In the genomic region with DNA sequence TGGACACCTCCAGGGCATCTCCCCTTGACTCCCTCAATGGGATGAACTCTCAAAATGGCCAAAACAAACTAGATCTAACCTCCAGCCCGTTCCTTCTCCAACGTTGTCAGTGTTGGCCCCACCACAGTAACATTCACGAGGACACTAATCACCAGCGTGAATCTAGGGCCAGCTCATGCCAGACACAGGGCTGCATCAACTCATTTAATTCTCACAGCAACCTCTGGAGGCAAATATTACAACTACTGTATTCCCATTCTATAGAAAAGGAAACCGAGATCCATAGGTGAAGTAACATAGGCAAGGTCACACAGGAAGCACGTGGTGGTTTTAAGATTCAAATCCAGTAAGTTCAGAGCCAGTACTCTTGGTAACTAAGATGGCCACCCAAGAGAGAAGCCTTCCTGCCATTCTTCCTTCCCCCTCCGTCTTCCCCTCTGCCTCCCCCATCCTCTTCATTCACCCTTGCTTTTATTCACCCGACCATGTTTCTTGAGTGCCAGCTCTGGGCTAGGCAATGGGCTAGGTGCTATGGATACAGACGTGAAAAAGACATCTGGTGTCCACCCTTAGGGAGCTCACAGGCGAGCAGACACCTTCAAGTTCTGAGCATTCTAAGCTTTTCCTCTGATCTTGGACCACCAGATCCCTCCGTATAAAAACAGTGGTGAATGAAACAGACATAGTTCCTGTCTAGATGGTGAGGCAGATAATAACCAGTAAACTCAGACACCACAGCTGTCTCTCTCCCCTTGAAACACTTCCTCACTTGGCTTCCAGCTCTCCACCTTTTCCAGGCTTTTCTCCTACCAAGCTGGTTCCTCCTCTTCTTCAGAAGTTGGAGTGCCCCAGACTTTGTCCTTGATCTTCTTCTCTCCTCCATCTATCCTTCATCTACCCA, we compare ENCODE assay signal across 9 cellular contexts. TPM values are rescaled to one million over a fixed set of nuclear protein-coding genes. Genes with fewer than 3 reads are reported as not detected.
DNase-seq lines count a peak whose midpoint lies in the region; ATAC-seq, FAIRE-seq and TF ChIP-seq lines count a peak whose summit lies in the region.
"Had no signal": no experiment of that assay in that cellular context is flagged by ENCODE, and none has a peak within 500 bp of the region (broad histone marks: within the 10 kb centered on the region; RNA-seq: fewer than 3 reads in every experiment).

No MANE protein-coding gene starts in this region.

- no peak for ATAC-seq in heart right ventricle
- ATAC-seq in GM18519 (IDR thresholded peaks at IDR 0.05; ENCODE audit: low FRiP score, unreplicated experiment), result no peak
- no peak for ATAC-seq in HG03565 (IDR thresholded peaks at IDR 0.05; ENCODE audit: unreplicated experiment)

- H3K9me3 ChIP-seq in heart right ventricle (no peaks in the 10 kb centered on the region), iPS-18c (ENCODE audit: control insufficient read depth, insufficient read depth, low read length) (peaks cover 2% of the 10 kb centered on the region)

- H3K27ac ChIP-seq in heart right ventricle (peak overlapping the region in 3 of 10 donors; percentile 2 to 64 (median 45)), VCaP (peak overlapping the region; percentile 51; the same call in 1 of the 2 replicates), urinary bladder (ENCODE audit: low read depth) (no peak overlapping the region)

- intact Hi-C loops in heart right ventricle (cut with DNase I) (loop anchor here in 2 of 10 donors (10.0 kb wide), 2 partner anchors 55 to 65 kb away; partner anchors contain the start of genes PDRG1 (in 1 of the 2) and XKR7 (in 1 of the 2)), cardiac septum (cut with DNase I) (no loop called here)

- FAIRE-seq in RCC 7860 (lab: Jason Lieb, UNC), result no peak

- H3K36me3 ChIP-seq in heart right ventricle (peaks cover 0 to 38% (median 0%) of the 10 kb centered on the region in 9 donors), urinary bladder (ENCODE audit: insufficient read depth) (no peaks in the 10 kb centered on the region)

- WGBS in heart right ventricle, 2 donors, result 35 to 42% methylated on average over 11 of the region's 11 CpGs
- 22% methylated on average over 11 of the region's 11 CpGs for WGBS in urinary bladder

- no peak for DNase-seq in heart right ventricle
- no peak for DNase-seq in cardiac septum (ENCODE audit: low spot score)
- no peak for DNase-seq in RCC 7860 (ENCODE audit: low spot score)
- DNase-seq: kidney glomerular epithelial cell had no signal

- H3K4me1 ChIP-seq in heart right ventricle (peaks cover 0 to 41% (median 14%) of the 10 kb centered on the region in 9 donors), urinary bladder (ENCODE audit: insufficient read depth) (peaks cover 1% of the 10 kb centered on the region)

- H3K4me3 ChIP-seq in heart right ventricle, result peak overlapping the region in 8 of 10 donors; percentile 34 to 63 (median 57)
- peak overlapping the region; percentile 45 for H3K4me3 ChIP-seq in iPS-18c (ENCODE audit: insufficient read depth, low read depth, low read length)
- H3K4me3 ChIP-seq in urinary bladder (ENCODE audit: low read depth, low read length), result peak overlapping the region; percentile 59

- peaks cover 0 to 96% (median 53%) of the 10 kb centered on the region in 7 donors for H3K27me3 ChIP-seq in heart right ventricle

- no peak for TF ChIP-seq CTCF in heart right ventricle (IDR thresholded peaks at IDR 0.05)
- TF ChIP-seq CTCF in VCaP (conservative IDR thresholded peaks at IDR 0.05), result no peak

RNA-seq across cellular contexts. Expression of gene CCM2L, which starts 9.6 kb away (rescaled TPM):
- 10 to 100 TPM in 1 of 10 donors, 1 to 10 TPM in 9; 4.9 to 10.7 (median 7.4) TPM for total RNA-seq in heart right ventricle
- 10 to 100 TPM; 12.9 to 26.8 TPM for polyA plus RNA-seq in heart right ventricle
- total RNA-seq in cardiac septum, result 7.0 TPM
- 5.8 TPM for total RNA-seq in urinary bladder
- polyA plus RNA-seq in urinary bladder, result 9.3 TPM

RNA-seq across cellular contexts. Expression of gene HCK, which starts 32.2 kb away (rescaled TPM):
- total RNA-seq in heart right ventricle (10 to 100 TPM in 1 of 10 donors, 1 to 10 TPM in 9; 1.6 to 22.9 (median 3.0) TPM), cardiac septum (5.5 TPM), urinary bladder (8.3 TPM)
- polyA plus RNA-seq in heart right ventricle (1 to 10 TPM; 2.3 to 3.7 TPM), urinary bladder (12.2 TPM)

RNA-seq across cellular contexts. Expression of gene XKR7, which starts 51.9 kb away (rescaled TPM):
- total RNA-seq in heart right ventricle, result not detected
- not detected for polyA plus RNA-seq in heart right ventricle
- not detected for total RNA-seq in cardiac septum
- total RNA-seq in urinary bladder, result 0.05 TPM
- polyA plus RNA-seq in urinary bladder, result 0.03 TPM
